ENCODE assay signal across 1 cellular context in the genomic region with DNA sequence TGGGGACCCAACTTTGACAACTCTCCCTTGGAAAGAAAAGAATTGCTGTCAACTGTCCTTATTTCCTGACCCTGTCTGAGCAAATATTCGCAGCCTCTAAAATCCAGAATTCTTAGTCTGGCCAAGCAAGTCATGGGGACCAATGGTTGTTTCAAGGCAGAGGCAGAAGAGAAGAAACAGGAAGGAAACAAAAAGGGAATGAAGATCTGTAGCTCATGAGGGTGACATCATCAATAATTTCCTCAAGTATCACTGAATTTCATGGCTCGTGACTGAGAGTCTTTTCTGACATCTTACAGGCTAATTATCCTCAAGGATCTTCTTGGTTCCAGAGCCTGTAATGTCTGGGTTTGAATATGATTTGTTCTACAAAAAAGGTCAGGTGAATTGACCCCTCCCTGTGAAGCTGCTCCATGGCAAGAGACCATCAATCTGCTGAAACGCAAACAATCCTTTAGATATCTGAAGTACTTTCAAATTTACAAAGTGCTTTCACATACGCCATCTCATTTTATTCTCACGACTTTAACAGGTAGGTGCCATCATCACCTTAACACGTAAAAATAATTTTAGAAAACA.
TF ChIP-seq lines count a peak whose summit lies in the region.

No MANE protein-coding gene starts in this region.

TF ChIP-seq in K562, 482 proteins besides CTCF, POLR2A, EP300 and RAD21 (continued from another document):
- TF ChIP-seq, protein P1, sequence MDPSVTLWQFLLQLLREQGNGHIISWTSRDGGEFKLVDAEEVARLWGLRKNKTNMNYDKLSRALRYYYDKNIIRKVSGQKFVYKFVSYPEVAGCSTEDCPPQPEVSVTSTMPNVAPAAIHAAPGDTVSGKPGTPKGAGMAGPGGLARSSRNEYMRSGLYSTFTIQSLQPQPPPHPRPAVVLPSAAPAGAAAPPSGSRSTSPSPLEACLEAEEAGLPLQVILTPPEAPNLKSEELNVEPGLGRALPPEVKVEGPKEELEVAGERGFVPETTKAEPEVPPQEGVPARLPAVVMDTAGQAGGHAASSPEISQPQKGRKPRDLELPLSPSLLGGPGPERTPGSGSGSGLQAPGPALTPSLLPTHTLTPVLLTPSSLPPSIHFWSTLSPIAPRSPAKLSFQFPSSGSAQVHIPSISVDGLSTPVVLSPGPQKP (CRISPR knock-in tag; IDR thresholded peaks at IDR 0.05) = no peak
- TF ChIP-seq ZNF143 (CRISPR knock-in tag; IDR thresholded peaks at IDR 0.05) (no peak), ZNF217 (CRISPR knock-in tag; IDR thresholded peaks at IDR 0.05) (no peak), XRCC5 (IDR thresholded peaks at IDR 0.05; ENCODE audit: low read depth, low read length) (no peak), GABPB2 (CRISPR knock-in tag; conservative IDR thresholded peaks at IDR 0.05) (no peak), JUND (IDR thresholded peaks at IDR 0.05; ENCODE audit: borderline replicate concordance, low read depth, low read length) (peak; percentile 17; the same call in 1 of the 2 replicates), JUND (tag; IDR thresholded peaks at IDR 0.05; ENCODE audit: borderline replicate concordance, low read depth, low read length) (peak; percentile 44; the same call in 1 of the 3 replicates)
